In genomic region chr19:49859838-49860715, GRCh38 we compare ENCODE assay signal across 12 cellular contexts. TPM values are rescaled to one million over a fixed set of nuclear protein-coding genes. Genes with fewer than 3 reads are reported as not detected.
DNase-seq lines count a peak whose midpoint lies in the region; ATAC-seq, FAIRE-seq and TF ChIP-seq lines count a peak whose summit lies in the region.
"Had no signal": no experiment of that assay in that cellular context is flagged by ENCODE, and none has a peak within 500 bp of the region (broad histone marks: within the 10 kb centered on the region; RNA-seq: fewer than 3 reads in every experiment).

No MANE protein-coding gene starts in this region.

- H3K36me3 Mint-ChIP-seq in mesothelial cell of epicardium: peaks cover 16% of the 10 kb centered on the region
- H3K36me3 Mint-ChIP-seq in activated T-cell treated with anti-CD3 and anti-CD28 coated beads, Interleukin-2, amount 50 U/mL, for 72 hours (ENCODE audit: insufficient read depth in 2 of 2): peaks cover 4 to 12% of the 10 kb centered on the region in 2 donors
- H3K36me3 Mint-ChIP-seq in T-helper 2 cell treated with Interferon-gamma antibody and Interleukin-4, amounts not matched to agents 5 μg/mL and 100 μg/mL, for 36 hours (ENCODE audit: low read depth): peaks cover 38% of the 10 kb centered on the region

- peak in 1 of 2 donors; percentile 25 for TF ChIP-seq POLR2A in adrenal gland (IDR thresholded peaks at IDR 0.05)

- intact Hi-C loops in cardiac septum (cut with DNase I) (no loop called here), adrenal gland (cut with DNase I) (no loop called here)

- 52 to 58% (median 57%) methylated on average over 13 to 25 of the region's 25 CpGs for WGBS in adrenal gland, 4 donors

- H3K9me3 ChIP-seq in cardiac muscle cell (ENCODE audit: low read depth) (no peaks in the 10 kb centered on the region), adrenal gland (replicated peaks in 1 of 3) (no peaks in the 10 kb centered on the region)

- peaks cover 7% of the 10 kb centered on the region for H3K4me1 Mint-ChIP-seq in mesothelial cell of epicardium
- peaks cover 14% of the 10 kb centered on the region for H3K4me1 Mint-ChIP-seq in activated T-cell treated with anti-CD3 and anti-CD28 coated beads, Interleukin-2, amount 50 U/mL, for 72 hours (ENCODE audit: low read depth)
- H3K4me1 Mint-ChIP-seq in T-helper 2 cell treated with Interferon-gamma antibody and Interleukin-4, amounts not matched to agents 5 μg/mL and 100 μg/mL, for 36 hours (ENCODE audit: low read depth): peaks cover 3% of the 10 kb centered on the region

- no peak for ATAC-seq in activated T-cell treated with anti-CD3 and anti-CD28 coated beads, Interleukin-2, amount 50 U/mL, for 72 hours (replicated peaks in 1 of 2)

- FAIRE-seq in RCC 7860 (lab: Jason Lieb, UNC): no peak
- FAIRE-seq: GM18507 had no signal

- H3K36me3 ChIP-seq in cardiac muscle cell: peaks cover 50% of the 10 kb centered on the region
- peaks cover 0 to 81% of the 10 kb centered on the region in 2 donors for H3K36me3 ChIP-seq in adrenal gland (replicated peaks in 1 of 2)

- no peaks in the 10 kb centered on the region for H3K27me3 Mint-ChIP-seq in mesothelial cell of epicardium (ENCODE audit: low read depth)
- no peaks in the 10 kb centered on the region for H3K27me3 Mint-ChIP-seq in activated T-cell treated with anti-CD3 and anti-CD28 coated beads, Interleukin-2, amount 50 U/mL, for 72 hours (ENCODE audit: low read depth)
- H3K27me3 Mint-ChIP-seq in T-helper 2 cell treated with Interferon-gamma antibody and Interleukin-4, amounts not matched to agents 5 μg/mL and 100 μg/mL, for 36 hours (ENCODE audit: low read depth): no peaks in the 10 kb centered on the region

- H3K27me3 ChIP-seq in cardiac muscle cell: no peaks in the 10 kb centered on the region
- H3K27me3 ChIP-seq in adrenal gland: no peaks in the 10 kb centered on the region

- TF ChIP-seq CTCF in cardiac muscle cell (IDR thresholded peaks at IDR 0.05; ENCODE audit: low read depth, low read length) (no peak), adrenal gland (IDR thresholded peaks at IDR 0.05) (no peak), mesothelial cell of epicardium (IDR thresholded peaks at IDR 0.05; ENCODE audit: unreplicated experiment) (no peak)

- H3K4me1 ChIP-seq in cardiac muscle cell (ENCODE audit: low read depth) (peaks cover 12% of the 10 kb centered on the region), adrenal gland (replicated peaks in 1 of 2) (peaks cover 36 to 75% of the 10 kb centered on the region in 2 donors)

- H3K9me3 Mint-ChIP-seq in mesothelial cell of epicardium: no peaks in the 10 kb centered on the region
- no peaks in the 10 kb centered on the region for H3K9me3 Mint-ChIP-seq in activated T-cell treated with anti-CD3 and anti-CD28 coated beads, Interleukin-2, amount 50 U/mL, for 72 hours
- H3K9me3 Mint-ChIP-seq in T-helper 2 cell treated with Interferon-gamma antibody and Interleukin-4, amounts not matched to agents 5 μg/mL and 100 μg/mL, for 36 hours: no peaks in the 10 kb centered on the region
- H3K9me3 Mint-ChIP-seq: activated T-helper 1 cell treated with anti-CD3 and anti-CD28 coated beads, Interleukin-12 subunit alpha, Interleukin-12 subunit beta, Interleukin-2, Interleukin-4 antibody, amounts not matched to agents 30 ng/mL and 10 ng/mL and 1 ng/mL, durations not matched to agents 14 hours and 24 hours and 36 hours had no signal

- DNase-seq in cardiac muscle cell (ENCODE audit: low read depth in 1 of 2, low spot score in 1 of 2) (no peak), cardiac septum (ENCODE audit: low spot score) (no peak), adrenal gland (peak; percentile 54 to 77 (median 69)), mesothelial cell of epicardium (ENCODE audit: low spot score in 2 of 2, unreplicated experiment in 2 of 2) (no peak), ureter (ENCODE audit: low spot score) (peak; percentile 42), RCC 7860 (ENCODE audit: low spot score) (no peak)
- no peak for DNase-seq in activated T-cell treated with anti-CD3 and anti-CD28 coated beads, Interleukin-2, amount 50 U/mL, for 72 hours
- DNase-seq in T-helper 2 cell treated with Interferon-gamma antibody and Interleukin-4, amounts not matched to agents 5 μg/mL and 100 μg/mL, for 36 hours (ENCODE audit: low spot score): no peak
- DNase-seq: activated CD4-positive, alpha-beta T cell treated with anti-CD3 and anti-CD28 coated beads for 1 hour; NCI-H146 had no signal

- peak overlapping the region; percentile 82 for H3K27ac ChIP-seq in cardiac muscle cell
- H3K27ac ChIP-seq in adrenal gland: peak overlapping the region; percentile 69 to 94 (median 81)

- H3K4me3 ChIP-seq in cardiac muscle cell: no peak overlapping the region
- peak overlapping the region in 1 of 4 donors; percentile 19 for H3K4me3 ChIP-seq in adrenal gland

- peak overlapping the region; percentile 58 for H3K27ac Mint-ChIP-seq in mesothelial cell of epicardium
- no peak overlapping the region for H3K27ac Mint-ChIP-seq in activated T-cell treated with anti-CD3 and anti-CD28 coated beads, Interleukin-2, amount 50 U/mL, for 72 hours
- H3K27ac Mint-ChIP-seq in T-helper 2 cell treated with Interferon-gamma antibody and Interleukin-4, amounts not matched to agents 5 μg/mL and 100 μg/mL, for 36 hours: no peak overlapping the region
- H3K27ac Mint-ChIP-seq: activated T-helper 1 cell treated with anti-CD3 and anti-CD28 coated beads, Interleukin-12 subunit alpha, Interleukin-12 subunit beta, Interleukin-2, Interleukin-4 antibody, amounts not matched to agents 30 ng/mL and 10 ng/mL and 1 ng/mL, durations not matched to agents 14 hours and 24 hours and 36 hours had no signal

- no peak overlapping the region for H3K4me3 Mint-ChIP-seq in mesothelial cell of epicardium
- H3K4me3 Mint-ChIP-seq in activated T-cell treated with anti-CD3 and anti-CD28 coated beads, Interleukin-2, amount 50 U/mL, for 72 hours: no peak overlapping the region
- no peak overlapping the region for H3K4me3 Mint-ChIP-seq in T-helper 2 cell treated with Interferon-gamma antibody and Interleukin-4, amounts not matched to agents 5 μg/mL and 100 μg/mL, for 36 hours
- H3K4me3 Mint-ChIP-seq: activated T-helper 1 cell treated with anti-CD3 and anti-CD28 coated beads, Interleukin-12 subunit alpha, Interleukin-12 subunit beta, Interleukin-2, Interleukin-4 antibody, amounts not matched to agents 30 ng/mL and 10 ng/mL and 1 ng/mL, durations not matched to agents 14 hours and 24 hours and 36 hours had no signal

RNA-seq across cellular contexts. Expression of gene PNKP, which starts 7.3 kb away (rescaled TPM):
- total RNA-seq in cardiac muscle cell: 73.8 and 74.5 TPM in 2 replicates
- polyA plus RNA-seq in cardiac muscle cell: 69.7 and 98.4 TPM in 2 replicates
- 49.5 TPM for total RNA-seq in cardiac septum
- 100 to 1,000 TPM in 4 of 8 donors, 10 to 100 TPM in 4; 49.3 to 199 (median 100) TPM for total RNA-seq in adrenal gland
- polyA plus RNA-seq in adrenal gland: 100 to 1,000 TPM in 2 of 3 donors, 10 to 100 TPM in 1; 40.7 to 344 (median 202) TPM
- 96.6 to 103 TPM (median 97.8 TPM) in 3 replicates for total RNA-seq in mesothelial cell of epicardium
- 122 TPM for total RNA-seq in ureter
- total RNA-seq in activated T-cell treated with anti-CD3 and anti-CD28 coated beads, Interleukin-2, amount 50 U/mL, for 72 hours: 10 to 100 TPM; 71.1 to 74.5 TPM

RNA-seq across cellular contexts. Expression of gene PTOV1, which starts 9.1 kb away (rescaled TPM):
- total RNA-seq in cardiac muscle cell (290 and 380 TPM in 2 replicates), cardiac septum (95.8 TPM), adrenal gland (100 to 1,000 TPM; 163 to 568 (median 275) TPM), mesothelial cell of epicardium (415 to 431 TPM (median 422 TPM) in 3 replicates), ureter (105 TPM)
- polyA plus RNA-seq in cardiac muscle cell (445 and 583 TPM in 2 replicates), adrenal gland (100 to 1,000 TPM in 2 of 3 donors, 10 to 100 TPM in 1; 78.7 to 620 (median 409) TPM)
- total RNA-seq in activated T-cell treated with anti-CD3 and anti-CD28 coated beads, Interleukin-2, amount 50 U/mL, for 72 hours: 10 to 100 TPM; 63.8 to 73.3 TPM

RNA-seq across cellular contexts. Expression of gene AKT1S1, which starts 17.1 kb away (rescaled TPM):
- total RNA-seq in cardiac muscle cell (27.5 and 36.9 TPM in 2 replicates), cardiac septum (35.8 TPM), adrenal gland (10 to 100 TPM; 25.7 to 70.3 (median 45.7) TPM), mesothelial cell of epicardium (41.8 to 45.3 TPM (median 42.5 TPM) in 3 replicates), ureter (32.8 TPM)
- polyA plus RNA-seq in cardiac muscle cell (45.4 and 66.2 TPM in 2 replicates), adrenal gland (10 to 100 TPM; 66.0 to 89.6 (median 75.8) TPM)
- total RNA-seq in activated T-cell treated with anti-CD3 and anti-CD28 coated beads, Interleukin-2, amount 50 U/mL, for 72 hours: 10 to 100 TPM; 30.5 to 36.6 TPM

RNA-seq across cellular contexts. Expression of gene TBC1D17, which starts 17.4 kb away (rescaled TPM):
- total RNA-seq in cardiac muscle cell (25.4 and 26.8 TPM in 2 replicates), cardiac septum (48.0 TPM), adrenal gland (100 to 1,000 TPM in 1 of 8 donors, 10 to 100 TPM in 7; 33.5 to 103 (median 51.4) TPM), mesothelial cell of epicardium (46.8 to 53.7 TPM (median 49.7 TPM) in 3 replicates), ureter (30.4 TPM)
- polyA plus RNA-seq in cardiac muscle cell (38.0 and 52.5 TPM in 2 replicates), adrenal gland (100 to 1,000 TPM in 2 of 3 donors, 10 to 100 TPM in 1; 22.4 to 198 (median 113) TPM)
- 10 to 100 TPM; 47.9 to 53.9 TPM for total RNA-seq in activated T-cell treated with anti-CD3 and anti-CD28 coated beads, Interleukin-2, amount 50 U/mL, for 72 hours

RNA-seq across cellular contexts. Expression of gene IL4I1, which starts 36.6 kb away (rescaled TPM):
- total RNA-seq in cardiac muscle cell (0.63 TPM in 1 of 2 replicates, not detected in the other), cardiac septum (1.2 TPM), adrenal gland (1 to 10 TPM in 5 of 8 donors, under 1 TPM in 3; 0.18 to 2.1 (median 1.2) TPM), mesothelial cell of epicardium (1.3 to 1.7 TPM (median 1.6 TPM) in 3 replicates), ureter (1.9 TPM)
- polyA plus RNA-seq in cardiac muscle cell (0.40 TPM in 1 of 2 replicates, not detected in the other), adrenal gland (1 to 10 TPM in 2 of 3 donors, under 1 TPM in 1; 0.33 to 3.2 (median 2.1) TPM)
- total RNA-seq in activated T-cell treated with anti-CD3 and anti-CD28 coated beads, Interleukin-2, amount 50 U/mL, for 72 hours: 10 to 100 TPM; 16.7 to 42.3 TPM

Comparison
In these comparisons a context has a peak if more than half of its experiments do, and no peak if none do; other contexts are left out.
1. DNase-seq: peak in adrenal gland (7 of 7) and ureter (single experiment); none in cardiac muscle cell (0 of 2), cardiac septum (single experiment), mesothelial cell of epicardium (0 of 2), RCC 7860 (single experiment), activated T-cell treated with anti-CD3 and anti-CD28 coated beads, Interleukin-2, amount 50 U/mL, for 72 hours (0 of 2) and T-helper 2 cell treated with Interferon-gamma antibody and Interleukin-4, amounts not matched to agents 5 μg/mL and 100 μg/mL, for 36 hours (single experiment).